ENCODE assay signal across 22 cellular contexts in genomic region chr7:55093674-55094073, GRCh38.
"Had no signal": no experiment of that assay in that cellular context is flagged by ENCODE, and none has a peak within 500 bp of the region (broad histone marks: within the 10 kb centered on the region; RNA-seq: fewer than 3 reads in every experiment).

No MANE protein-coding gene starts in this region.

- H2AFZ ChIP-seq: parathyroid adenoma had no signal

- H3K4me3 Mint-ChIP-seq: immature natural killer cell; memory B cell; natural killer cell treated with Interleukin-12 subunit alpha and Interleukin-12 subunit beta and Interleukin-15 and Interleukin-18, amount 100 ng/mL, for 72 hours; stimulated activated naive B cell treated with anti-CD40 and anti-IgM and Interleukin-4, amounts not matched to agents 10 μg/mL and 1 μg/mL and 100 μg/mL, for 72 hours; stimulated activated naive CD8-positive, alpha-beta T cell treated with anti-CD3 and anti-CD28 coated beads, Interleukin-15, amount 100 ng/mL, for 72 hours had no signal

- H3K9ac ChIP-seq: parathyroid adenoma had no signal

- H3K79me2 ChIP-seq: parathyroid adenoma had no signal

- H3K9me3 Mint-ChIP-seq: immature natural killer cell; memory B cell; natural killer cell treated with Interleukin-12 subunit alpha and Interleukin-12 subunit beta and Interleukin-15 and Interleukin-18, amount 100 ng/mL, for 72 hours; stimulated activated naive B cell treated with anti-CD40 and anti-IgM and Interleukin-4, amounts not matched to agents 10 μg/mL and 1 μg/mL and 100 μg/mL, for 72 hours; stimulated activated naive CD8-positive, alpha-beta T cell treated with anti-CD3 and anti-CD28 coated beads, Interleukin-15, amount 100 ng/mL, for 72 hours had no signal

- DNase-seq: dorsolateral prefrontal cortex; effector CD8-positive, alpha-beta T cell; immature natural killer cell; left lung; lower lobe of right lung; midbrain; retina; right lobe of liver; spleen; stimulated activated CD4-positive, alpha-beta T cell treated with anti-CD3 and anti-CD28 coated beads, Interleukin-15, amount 100 ng/mL, for 24 hours; stimulated activated CD4-positive, alpha-beta T cell treated with anti-CD3 and anti-CD28 coated beads, Interleukin-1b, Interleukin-23, amount 100 ng/mL, for 48 hours; stimulated activated CD4-positive, alpha-beta T cell treated with anti-CD3 and anti-CD28 coated beads, Interleukin-4, amount 100 ng/mL, for 24 hours; stimulated activated naive B cell treated with anti-CD40 and anti-IgM and Interleukin-4, amounts not matched to agents 10 μg/mL and 1 μg/mL and 100 μg/mL, for 72 hours; stimulated activated naive CD8-positive, alpha-beta T cell treated with anti-CD3 and anti-CD28 coated beads, Interleukin-15, amount 100 ng/mL, for 72 hours; testis; transverse colon had no signal

- H3K36me3 ChIP-seq: left lung, lower lobe of right lung, prostate gland, right lobe of liver, spleen, transverse colon had no signal

- H3K4me1 Mint-ChIP-seq: immature natural killer cell; stimulated activated naive B cell treated with anti-CD40 and anti-IgM and Interleukin-4, amounts not matched to agents 10 μg/mL and 1 μg/mL and 100 μg/mL, for 72 hours; stimulated activated naive CD8-positive, alpha-beta T cell treated with anti-CD3 and anti-CD28 coated beads, Interleukin-15, amount 100 ng/mL, for 72 hours had no signal

- H3K27me3 ChIP-seq: left lung, right lobe of liver, testis, transverse colon had no signal

- H3K27ac ChIP-seq: coronary artery, left lung, lower lobe of right lung, parathyroid adenoma, prostate gland, right lobe of liver, spleen, transverse colon had no signal

- H3K9me3 ChIP-seq: left lung, lower lobe of right lung, prostate gland, right lobe of liver, spleen, testis, transverse colon had no signal

- H3K36me3 Mint-ChIP-seq: immature natural killer cell; memory B cell; natural killer cell treated with Interleukin-12 subunit alpha and Interleukin-12 subunit beta and Interleukin-15 and Interleukin-18, amount 100 ng/mL, for 72 hours; stimulated activated naive B cell treated with anti-CD40 and anti-IgM and Interleukin-4, amounts not matched to agents 10 μg/mL and 1 μg/mL and 100 μg/mL, for 72 hours had no signal

- H3K27ac Mint-ChIP-seq: immature natural killer cell; memory B cell; natural killer cell treated with Interleukin-12 subunit alpha and Interleukin-12 subunit beta and Interleukin-15 and Interleukin-18, amount 100 ng/mL, for 72 hours; stimulated activated naive B cell treated with anti-CD40 and anti-IgM and Interleukin-4, amounts not matched to agents 10 μg/mL and 1 μg/mL and 100 μg/mL, for 72 hours; stimulated activated naive CD8-positive, alpha-beta T cell treated with anti-CD3 and anti-CD28 coated beads, Interleukin-15, amount 100 ng/mL, for 72 hours had no signal

- ATAC-seq: esophagus mucosa; natural killer cell treated with Interleukin-12 subunit alpha and Interleukin-12 subunit beta and Interleukin-15 and Interleukin-18, amount 100 ng/mL, for 72 hours; right lobe of liver; stimulated activated naive B cell treated with anti-CD40 and anti-IgM and Interleukin-4, amounts not matched to agents 10 μg/mL and 1 μg/mL and 100 μg/mL, for 72 hours; stimulated activated naive CD8-positive, alpha-beta T cell treated with anti-CD3 and anti-CD28 coated beads, Interleukin-15, amount 100 ng/mL, for 72 hours had no signal

- H3K4me3 ChIP-seq: dorsolateral prefrontal cortex, left lung, lower lobe of right lung, prostate gland, right lobe of liver, spleen, testis, transverse colon had no signal

- H3K4me1 ChIP-seq: parathyroid adenoma, prostate gland had no signal
